8 cellular contexts compared by ENCODE assay signal in the genomic region with DNA sequence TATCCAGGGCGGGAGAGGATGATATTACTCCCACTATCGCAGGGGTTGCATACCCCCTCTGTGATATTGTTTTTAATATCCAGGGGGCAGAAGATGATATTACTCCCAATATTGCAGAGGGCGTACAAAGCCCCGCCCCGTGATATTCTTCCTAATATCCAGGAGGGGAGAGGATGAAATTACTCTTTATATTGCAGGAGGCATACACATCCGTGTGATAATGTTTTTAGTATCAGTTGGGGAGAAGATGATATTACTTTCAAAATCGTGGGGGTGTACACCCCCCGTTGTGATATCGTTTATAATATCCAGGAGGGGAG. TPM values are rescaled to one million over a fixed set of nuclear protein-coding genes. Genes with fewer than 3 reads are reported as not detected.
A peak's percentile ranks its signal among the peaks of the same experiment; 100 is the strongest.
DNase-seq lines count a peak whose midpoint lies in the region; ATAC-seq and TF ChIP-seq lines count a peak whose summit lies in the region.

No MANE protein-coding gene starts in this region.

- H3K27me3 ChIP-seq in GM23338 (ENCODE audit: insufficient read depth): peaks cover 4% of the 10 kb centered on the region; the same call in 1 of the 2 replicates
- H3K27me3 ChIP-seq in psoas muscle (ENCODE audit: insufficient read depth in 3 of 3, low read length in 2 of 3): peaks cover 0 to 46% (median 8%) of the 10 kb centered on the region in 3 donors

- no peaks in the 10 kb centered on the region for H3K36me3 ChIP-seq in GM23338 (ENCODE audit: insufficient read depth)
- H3K36me3 ChIP-seq in psoas muscle (ENCODE audit: insufficient read depth in 1 of 2, low read depth in 1 of 2): no peaks in the 10 kb centered on the region

- no peak overlapping the region for H3K27ac ChIP-seq in GM23338 (ENCODE audit: low read depth)
- no peak overlapping the region for H3K27ac ChIP-seq in psoas muscle

- peaks cover 7% of the 10 kb centered on the region for H3K27me3 Mint-ChIP-seq in GM23338 (ENCODE audit: insufficient read depth, low read depth, poor library complexity)
- H3K27me3 Mint-ChIP-seq in dendritic cell treated with granulocyte-macrophage colony-stimulating factor and Interleukin-4, amounts not matched to agents 40 ng/mL and 50 ng/mL, for 4 days: peaks cover 40% of the 10 kb centered on the region

- H4K20me1 ChIP-seq in GM23338 (replicated peaks; ENCODE audit: insufficient read depth): no peaks in the 10 kb centered on the region

- intact Hi-C loops in dendritic cell treated with granulocyte-macrophage colony-stimulating factor and Interleukin-4, amounts not matched to agents 40 ng/mL and 50 ng/mL, for 4 days (cut with micrococcal nuclease): no loop called here
- intact Hi-C loops in psoas muscle (cut with DNase I): loop anchor here in 1 of 2 donors (5.0 kb wide), 1 partner anchor 146 kb away; no protein-coding TSS in a partner anchor

- no peak for DNase-seq in GM23338 (ENCODE audit: low spot score)
- DNase-seq in NCI-H748 treated with DMSO at 0.1 percent for 48 hours (lab: John Stamatoyannopoulos, UW): peak; percentile 0
- no peak for DNase-seq in psoas muscle
- DNase-seq in foreskin fibroblast: no peak
- DNase-seq in kidney tubule cell (ENCODE audit: low spot score): no peak
- DNase-seq in NCI-H187 (lab: John Stamatoyannopoulos, UW): no peak
- DNase-seq in NCI-H526 (lab: John Stamatoyannopoulos, UW): no peak

- H2AFZ ChIP-seq in GM23338: peak overlapping the region; percentile 99

- H3K27ac Mint-ChIP-seq in GM23338: no peak overlapping the region
- no peak overlapping the region for H3K27ac Mint-ChIP-seq in dendritic cell treated with granulocyte-macrophage colony-stimulating factor and Interleukin-4, amounts not matched to agents 40 ng/mL and 50 ng/mL, for 4 days

- WGBS in psoas muscle, 3 donors: 63 to 67% (median 65%) methylated on average over 9 of the region's 9 CpGs

- H3K4me1 ChIP-seq in GM23338 (ENCODE audit: insufficient read depth): peaks cover 9% of the 10 kb centered on the region; the same call in 1 of the 2 replicates
- H3K4me1 ChIP-seq in psoas muscle: no peaks in the 10 kb centered on the region

- peak overlapping the region; percentile 44 for H3K4me3 ChIP-seq in GM23338
- peak overlapping the region; percentile 49 for H3K4me3 ChIP-seq in psoas muscle
- peak overlapping the region in 1 of 2 donors; percentile 24 for H3K4me3 ChIP-seq in foreskin fibroblast (ENCODE audit: low read depth in 1 of 2, low read length in 2 of 2)

- H3K36me3 Mint-ChIP-seq in GM23338 (ENCODE audit: low read depth): no peaks in the 10 kb centered on the region
- H3K36me3 Mint-ChIP-seq in dendritic cell treated with granulocyte-macrophage colony-stimulating factor and Interleukin-4, amounts not matched to agents 40 ng/mL and 50 ng/mL, for 4 days (ENCODE audit: low read depth): no peaks in the 10 kb centered on the region

- no peaks in the 10 kb centered on the region for H3K9me3 Mint-ChIP-seq in GM23338
- H3K9me3 Mint-ChIP-seq in dendritic cell treated with granulocyte-macrophage colony-stimulating factor and Interleukin-4, amounts not matched to agents 40 ng/mL and 50 ng/mL, for 4 days: no peaks in the 10 kb centered on the region

- peak overlapping the region; percentile 74 for H3K4me2 ChIP-seq in GM23338

- no peaks in the 10 kb centered on the region for H3K79me2 ChIP-seq in GM23338 (replicated peaks; ENCODE audit: insufficient read depth)

- H3K9me2 ChIP-seq in GM23338 (ENCODE audit: insufficient read depth): no peaks in the 10 kb centered on the region

- TF ChIP-seq CTCF in GM23338 (conservative IDR thresholded peaks at IDR 0.05; ENCODE audit: low read depth in 2 of 2): no peak
- no peak for TF ChIP-seq CTCF in psoas muscle (IDR thresholded peaks at IDR 0.05)
- TF ChIP-seq CTCF in foreskin fibroblast (IDR thresholded peaks at IDR 0.05; ENCODE audit: low read depth, low read length): no peak

- peak overlapping the region; percentile 66 for H3K4me3 Mint-ChIP-seq in GM23338
- H3K4me3 Mint-ChIP-seq in dendritic cell treated with granulocyte-macrophage colony-stimulating factor and Interleukin-4, amounts not matched to agents 40 ng/mL and 50 ng/mL, for 4 days: peak overlapping the region; percentile 82

- peaks cover 4% of the 10 kb centered on the region; the same call in 2 of the 3 replicates for H3K4me1 Mint-ChIP-seq in GM23338
- H3K4me1 Mint-ChIP-seq in dendritic cell treated with granulocyte-macrophage colony-stimulating factor and Interleukin-4, amounts not matched to agents 40 ng/mL and 50 ng/mL, for 4 days (ENCODE audit: low read depth): peaks cover 5% of the 10 kb centered on the region

- no peaks in the 10 kb centered on the region for H3F3A ChIP-seq in GM23338 (replicated peaks; ENCODE audit: low read depth)

- ATAC-seq in GM23338 (no peak), psoas muscle (no peak)

- H3K9me3 ChIP-seq in psoas muscle: no peaks in the 10 kb centered on the region

TF ChIP-seq in GM23338, 12 proteins besides CTCF, POLR2A, EP300 and RAD21 (continues in another document):
- TF ChIP-seq ETS1 (IDR thresholded peaks at IDR 0.05): no peak
- no peak for TF ChIP-seq CREB1 (CRISPR knock-in tag; IDR thresholded peaks at IDR 0.05; ENCODE audit: low read depth)
- no peak for TF ChIP-seq STAT1 (IDR thresholded peaks at IDR 0.05; ENCODE audit: unreplicated experiment)
- TF ChIP-seq, protein P1, sequence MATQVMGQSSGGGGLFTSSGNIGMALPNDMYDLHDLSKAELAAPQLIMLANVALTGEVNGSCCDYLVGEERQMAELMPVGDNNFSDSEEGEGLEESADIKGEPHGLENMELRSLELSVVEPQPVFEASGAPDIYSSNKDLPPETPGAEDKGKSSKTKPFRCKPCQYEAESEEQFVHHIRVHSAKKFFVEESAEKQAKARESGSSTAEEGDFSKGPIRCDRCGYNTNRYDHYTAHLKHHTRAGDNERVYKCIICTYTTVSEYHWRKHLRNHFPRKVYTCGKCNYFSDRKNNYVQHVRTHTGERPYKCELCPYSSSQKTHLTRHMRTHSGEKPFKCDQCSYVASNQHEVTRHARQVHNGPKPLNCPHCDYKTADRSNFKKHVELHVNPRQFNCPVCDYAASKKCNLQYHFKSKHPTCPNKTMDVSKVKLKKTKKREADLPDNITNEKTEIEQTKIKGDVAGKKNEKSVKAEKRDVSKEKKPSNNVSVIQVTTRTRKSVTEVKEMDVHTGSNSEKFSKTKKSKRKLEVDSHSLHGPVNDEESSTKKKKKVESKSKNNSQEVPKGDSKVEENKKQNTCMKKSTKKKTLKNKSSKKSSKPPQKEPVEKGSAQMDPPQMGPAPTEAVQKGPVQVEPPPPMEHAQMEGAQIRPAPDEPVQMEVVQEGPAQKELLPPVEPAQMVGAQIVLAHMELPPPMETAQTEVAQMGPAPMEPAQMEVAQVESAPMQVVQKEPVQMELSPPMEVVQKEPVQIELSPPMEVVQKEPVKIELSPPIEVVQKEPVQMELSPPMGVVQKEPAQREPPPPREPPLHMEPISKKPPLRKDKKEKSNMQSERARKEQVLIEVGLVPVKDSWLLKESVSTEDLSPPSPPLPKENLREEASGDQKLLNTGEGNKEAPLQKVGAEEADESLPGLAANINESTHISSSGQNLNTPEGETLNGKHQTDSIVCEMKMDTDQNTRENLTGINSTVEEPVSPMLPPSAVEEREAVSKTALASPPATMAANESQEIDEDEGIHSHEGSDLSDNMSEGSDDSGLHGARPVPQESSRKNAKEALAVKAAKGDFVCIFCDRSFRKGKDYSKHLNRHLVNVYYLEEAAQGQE (IDR thresholded peaks at IDR 0.05; ENCODE audit: unreplicated experiment): no peak

RNA-seq across cellular contexts. Expression of gene OXA1L, which starts 52.9 kb away (rescaled TPM):
- total RNA-seq in GM23338 (2014; rRNA removed; shearing (Covaris generic)): 89.9 and 91.7 TPM in 2 replicates
- 57.6 and 61.7 TPM in 2 replicates for polyA plus RNA-seq in GM23338 (2016; fragmentation: Nextera tagmentation; extraction: Ambion mirVana)
- total RNA-seq in psoas muscle: 100 to 1,000 TPM in 3 of 4 donors, 10 to 100 TPM in 1; 90.7 to 151 (median 131) TPM
- polyA plus RNA-seq in psoas muscle: 100 to 1,000 TPM; 115 to 168 (median 158) TPM
